In the genomic region with DNA sequence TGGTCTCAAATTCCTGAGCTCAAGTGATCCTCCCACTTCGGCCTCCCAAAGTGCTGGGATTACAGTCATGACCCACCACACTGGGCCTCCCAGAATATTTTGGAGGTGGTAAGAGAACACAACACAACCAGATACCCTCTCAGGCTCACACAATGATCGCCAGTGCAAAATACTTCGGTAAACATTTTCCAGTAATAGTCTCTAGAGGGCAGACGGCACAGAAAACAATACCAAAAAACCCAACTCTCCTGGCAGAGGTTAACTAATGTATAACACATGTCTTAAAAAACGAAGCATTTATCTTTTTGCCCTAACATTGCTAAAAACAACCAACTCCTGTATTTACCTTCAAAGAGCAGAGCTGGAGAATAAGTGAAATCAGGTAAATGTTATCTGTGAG, we compare ENCODE assay signal across 16 cellular contexts. TPM values are rescaled to one million over a fixed set of nuclear protein-coding genes. Genes with fewer than 3 reads are reported as not detected.
A peak's percentile ranks its signal among the peaks of the same experiment; 100 is the strongest.
DNase-seq lines count a peak whose midpoint lies in the region; ATAC-seq and TF ChIP-seq lines count a peak whose summit lies in the region.
"Had no signal": no experiment of that assay in that cellular context is flagged by ENCODE, and none has a peak within 500 bp of the region (broad histone marks: within the 10 kb centered on the region; RNA-seq: fewer than 3 reads in every experiment).

No MANE protein-coding gene starts in this region.

- H3K27me3 ChIP-seq in cardiac muscle cell: no peaks in the 10 kb centered on the region
- no peaks in the 10 kb centered on the region for H3K27me3 ChIP-seq in PC-3 (ENCODE audit: low read length)
- H3K27me3 ChIP-seq in endodermal cell (ENCODE audit: control insufficient read depth, insufficient read depth, low read length, poor library complexity, severe bottlenecking): no peaks in the 10 kb centered on the region
- H3K27me3 ChIP-seq in H7 (ENCODE audit: control insufficient read depth, insufficient read depth, low read length): no peaks in the 10 kb centered on the region
- H3K27me3 ChIP-seq: brain microvascular endothelial cell, upper lobe of right lung had no signal

- no peaks in the 10 kb centered on the region for H3K9me3 Mint-ChIP-seq in endodermal cell
- no peaks in the 10 kb centered on the region for H3K9me3 Mint-ChIP-seq in stimulated activated effector memory CD8-positive, alpha-beta T cell treated with anti-CD3 and anti-CD28 coated beads, Interleukin-12 subunit alpha, Interleukin-12 subunit beta, amount 100 ng/mL, for 72 hours

- H3K4me2 ChIP-seq in PC-3 (ENCODE audit: low read length): no peak overlapping the region

- BruUV-seq in PC-3 (replicated peaks; lab: Mats Ljungman, UMichigan): no TSS peak

- WGBS in endodermal cell (ENCODE audit: insufficient coverage in 1 of 2, insufficient read length in 1 of 2), 2 experiments: 88 to 100% methylated on average over 3 to 5 of the region's 5 CpGs

- CTCF ChIA-PET in PC-3 (lab: Charles Lee): no interaction called here

- POLR2A ChIA-PET in PC-3 (lab: Charles Lee; ENCODE audit: unreplicated experiment): no interaction called here

- H3K9me3 ChIP-seq in cardiac muscle cell (ENCODE audit: low read depth) (no peaks in the 10 kb centered on the region), PC-3 (ENCODE audit: low read length) (no peaks in the 10 kb centered on the region), endodermal cell (ENCODE audit: control insufficient read depth, low read length) (peaks cover 38% of the 10 kb centered on the region)
- H3K9me3 ChIP-seq: upper lobe of right lung had no signal

- no peaks in the 10 kb centered on the region for H3K9me2 ChIP-seq in PC-3 (replicated peaks; ENCODE audit: low read length)

- no peak overlapping the region for H3K4me3 Mint-ChIP-seq in endodermal cell
- peak overlapping the region; percentile 34 for H3K4me3 Mint-ChIP-seq in stimulated activated effector memory CD8-positive, alpha-beta T cell treated with anti-CD3 and anti-CD28 coated beads, Interleukin-12 subunit alpha, Interleukin-12 subunit beta, amount 100 ng/mL, for 72 hours

- H3F3A ChIP-seq in PC-3 (ENCODE audit: low read length, unreplicated experiment): no peaks in the 10 kb centered on the region

- peaks cover 88% of the 10 kb centered on the region for H3K36me3 Mint-ChIP-seq in endodermal cell (ENCODE audit: low read depth)
- H3K36me3 Mint-ChIP-seq in stimulated activated effector memory CD8-positive, alpha-beta T cell treated with anti-CD3 and anti-CD28 coated beads, Interleukin-12 subunit alpha, Interleukin-12 subunit beta, amount 100 ng/mL, for 72 hours: peaks cover 100% of the 10 kb centered on the region

- H3K36me3 ChIP-seq in cardiac muscle cell: peaks cover 50% of the 10 kb centered on the region
- H3K36me3 ChIP-seq in PC-3 (ENCODE audit: low read depth, low read length): peaks cover 56% of the 10 kb centered on the region
- H3K36me3 ChIP-seq in endodermal cell (ENCODE audit: control insufficient read depth, insufficient read depth, low read length): peaks cover 96% of the 10 kb centered on the region
- peaks cover 25% of the 10 kb centered on the region for H3K36me3 ChIP-seq in H7 (replicated peaks; ENCODE audit: control insufficient read depth, insufficient read depth, low read length)

- no peak overlapping the region for H2AFZ ChIP-seq in PC-3 (ENCODE audit: low read length)

- H3K27ac Mint-ChIP-seq in endodermal cell: no peak overlapping the region
- peak overlapping the region; percentile 40 for H3K27ac Mint-ChIP-seq in stimulated activated effector memory CD8-positive, alpha-beta T cell treated with anti-CD3 and anti-CD28 coated beads, Interleukin-12 subunit alpha, Interleukin-12 subunit beta, amount 100 ng/mL, for 72 hours

- H3K4me3 ChIP-seq in cardiac muscle cell (no peak overlapping the region), PC-3 (ENCODE audit: low read length) (no peak overlapping the region), endodermal cell (ENCODE audit: low read length) (peak overlapping the region; percentile 16), H7 (ENCODE audit: insufficient read depth, low read depth, low read length) (no peak overlapping the region)
- H3K4me3 ChIP-seq: upper lobe of right lung had no signal

- DNase-seq in cardiac muscle cell (ENCODE audit: low read depth in 1 of 2, low spot score in 1 of 2) (no peak), Right ventricle myocardium superior (no peak), PC-3 (no peak), endodermal cell (no peak), superior temporal gyrus (ENCODE audit: extremely low spot score) (no peak), H7 (no peak)
- no peak for DNase-seq in stimulated activated effector memory CD8-positive, alpha-beta T cell treated with anti-CD3 and anti-CD28 coated beads, Interleukin-12 subunit alpha, Interleukin-12 subunit beta, amount 100 ng/mL, for 72 hours (ENCODE audit: low spot score in 2 of 2)
- DNase-seq: brain microvascular endothelial cell, foreskin melanocyte, KBM-7, left ventricle myocardium superior, NCI-H345, upper lobe of right lung had no signal

- H3K4me1 ChIP-seq in cardiac muscle cell (ENCODE audit: low read depth) (peaks cover 5% of the 10 kb centered on the region), PC-3 (ENCODE audit: insufficient read depth, low read length) (no peaks in the 10 kb centered on the region), endodermal cell (ENCODE audit: control insufficient read depth, insufficient read depth, low read length) (peaks cover 2% of the 10 kb centered on the region)

- H3K9ac ChIP-seq in PC-3 (ENCODE audit: low read length) (no peak overlapping the region), endodermal cell (ENCODE audit: extremely low read depth, low read length, poor library complexity, severe bottlenecking) (no peak overlapping the region)

- no peak for ATAC-seq in Right ventricle myocardium superior (ENCODE audit: poor library complexity)
- ATAC-seq in PC-3: no peak
- ATAC-seq in stimulated activated effector memory CD8-positive, alpha-beta T cell treated with anti-CD3 and anti-CD28 coated beads, Interleukin-12 subunit alpha, Interleukin-12 subunit beta, amount 100 ng/mL, for 72 hours: no peak
- no peak for ATAC-seq in GM18861 (IDR thresholded peaks at IDR 0.05; ENCODE audit: unreplicated experiment)
- ATAC-seq: left ventricle myocardium superior, upper lobe of right lung had no signal

- no peaks in the 10 kb centered on the region for H3K27me3 Mint-ChIP-seq in endodermal cell (ENCODE audit: insufficient read depth)

- intact Hi-C loops in Right ventricle myocardium superior (cut with DNase I) (no loop called here), PC-3 (cut with micrococcal nuclease) (no loop called here)

- H3K4me1 Mint-ChIP-seq in endodermal cell: peaks cover 19% of the 10 kb centered on the region
- peaks cover 56% of the 10 kb centered on the region for H3K4me1 Mint-ChIP-seq in stimulated activated effector memory CD8-positive, alpha-beta T cell treated with anti-CD3 and anti-CD28 coated beads, Interleukin-12 subunit alpha, Interleukin-12 subunit beta, amount 100 ng/mL, for 72 hours

- H3K27ac ChIP-seq in cardiac muscle cell (no peak overlapping the region), PC-3 (ENCODE audit: low read length) (no peak overlapping the region), endodermal cell (ENCODE audit: low read depth, low read length) (no peak overlapping the region)
- H3K27ac ChIP-seq: brain microvascular endothelial cell, C4-2B, upper lobe of right lung had no signal

- H3K79me2 ChIP-seq in PC-3 (ENCODE audit: low read length): peaks cover 100% of the 10 kb centered on the region

- peaks cover 81% of the 10 kb centered on the region for H4K20me1 ChIP-seq in PC-3 (ENCODE audit: low read length)

- TF ChIP-seq CTCF in cardiac muscle cell (IDR thresholded peaks at IDR 0.05; ENCODE audit: low read depth, low read length) (peak; percentile 17), PC-3 (conservative IDR thresholded peaks at IDR 0.05; ENCODE audit: low read depth, low read length) (0 out of 2 replicates have a peak, but pooled peaks have one; percentile 22), endodermal cell (conservative IDR thresholded peaks at IDR 0.05) (peak; percentile 52)

RNA-seq across cellular contexts. Expression of gene NUFIP2, which starts 10.5 kb away (rescaled TPM):
- 16.8 and 28.2 TPM in 2 replicates for total RNA-seq in cardiac muscle cell
- polyA plus RNA-seq in cardiac muscle cell: 9.7 and 15.7 TPM in 2 replicates
- total RNA-seq in Right ventricle myocardium superior: 38.4 TPM
- 16.1 and 22.6 TPM in 2 replicates for total RNA-seq in PC-3 (2014; rRNA removed)
- 100 to 1,000 TPM in 1 of 2 donors, 10 to 100 TPM in 1; 92.9 to 104 TPM for total RNA-seq in endodermal cell
- 42.0 TPM for polyA plus RNA-seq in endodermal cell (2013, experiment 1 of 2)
- polyA plus RNA-seq in endodermal cell (2013, experiment 2 of 2): 36.1 TPM
- total RNA-seq in H7 (2014; rRNA removed; shearing (Covaris generic)): 36.9 and 49.4 TPM in 2 replicates

RNA-seq across cellular contexts. Expression of gene CRYBA1, which starts 36.8 kb away (rescaled TPM):
- not detected in 2 replicates for total RNA-seq in cardiac muscle cell
- polyA plus RNA-seq in cardiac muscle cell: not detected in 2 replicates
- total RNA-seq in Right ventricle myocardium superior: not detected
- not detected in 2 replicates for total RNA-seq in PC-3 (2014; rRNA removed)
- not detected for total RNA-seq in endodermal cell
- 0.50 TPM for polyA plus RNA-seq in endodermal cell (2013, experiment 1 of 2)
- polyA plus RNA-seq in endodermal cell (2013, experiment 2 of 2): not detected
- not detected in 2 replicates for total RNA-seq in H7 (2014; rRNA removed; shearing (Covaris generic))
- total RNA-seq: left ventricle myocardium superior, renal cortical epithelial cell, upper lobe of right lung had no signal
